In the genomic region with DNA sequence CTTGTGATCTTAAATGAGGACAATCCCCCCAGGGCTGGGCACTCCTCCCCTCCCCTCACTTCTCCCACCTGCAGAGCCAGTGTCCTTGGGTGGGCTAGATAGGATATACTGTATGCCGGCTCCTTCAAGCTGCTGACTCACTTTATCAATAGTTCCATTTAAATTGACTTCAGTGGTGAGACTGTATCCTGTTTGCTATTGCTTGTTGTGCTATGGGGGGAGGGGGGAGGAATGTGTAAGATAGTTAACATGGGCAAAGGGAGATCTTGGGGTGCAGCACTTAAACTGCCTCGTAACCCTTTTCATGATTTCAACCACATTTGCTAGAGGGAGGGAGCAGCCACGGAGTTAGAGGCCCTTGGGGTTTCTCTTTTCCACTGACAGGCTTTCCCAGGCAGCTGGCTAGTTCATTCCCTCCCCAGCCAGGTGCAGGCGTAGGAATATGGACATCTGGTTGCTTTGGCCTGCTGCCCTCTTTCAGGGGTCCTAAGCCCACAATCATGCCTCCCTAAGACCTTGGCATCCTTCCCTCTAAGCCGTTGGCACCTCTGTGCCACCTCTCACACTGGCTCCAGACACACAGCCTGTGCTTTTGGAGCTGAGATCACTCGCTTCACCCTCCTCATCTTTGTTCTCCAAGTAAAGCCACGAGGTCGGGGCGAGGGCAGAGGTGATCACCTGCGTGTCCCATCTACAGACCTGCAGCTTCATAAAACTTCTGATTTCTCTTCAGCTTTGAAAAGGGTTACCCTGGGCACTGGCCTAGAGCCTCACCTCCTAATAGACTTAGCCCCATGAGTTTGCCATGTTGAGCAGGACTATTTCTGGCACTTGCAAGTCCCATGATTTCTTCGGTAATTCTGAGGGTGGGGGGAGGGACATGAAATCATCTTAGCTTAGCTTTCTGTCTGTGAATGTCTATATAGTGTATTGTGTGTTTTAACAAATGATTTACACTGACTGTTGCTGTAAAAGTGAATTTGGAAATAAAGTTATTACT, we compare ENCODE assay signal across 13 cellular contexts. TPM values are rescaled to one million over a fixed set of nuclear protein-coding genes. Genes with fewer than 3 reads are reported as not detected.
DNase-seq lines count a peak whose midpoint lies in the region; ATAC-seq, FAIRE-seq and TF ChIP-seq lines count a peak whose summit lies in the region.
"Had no signal": no experiment of that assay in that cellular context is flagged by ENCODE, and none has a peak within 500 bp of the region (broad histone marks: within the 10 kb centered on the region; RNA-seq: fewer than 3 reads in every experiment).

No MANE protein-coding gene starts in this region.

- CTCF ChIA-PET in activated CD4-positive, alpha-beta T cell treated with anti-CD3 and anti-CD28 coated beads for 36 hours (lab: Charles Lee): interaction anchor here (0.7 to 2.0 kb wide), 3 partner anchors 17 to 185 kb away, joined by 3 to 10 read pairs (median 3); no protein-coding TSS in a partner anchor

- DNase-seq in activated CD4-positive, alpha-beta T cell treated with anti-CD3 and anti-CD28 coated beads for 36 hours: no peak
- DNase-seq in activated CD4-positive, alpha-beta T cell treated with anti-CD3 and anti-CD28 coated beads, Interleukin-2, amount 50 U/mL, for 4 hours: no peak
- peak; percentile 41 for DNase-seq in NCI-H1105 treated with DMSO at 0.1 percent for 48 hours (lab: John Stamatoyannopoulos, UW)
- no peak for DNase-seq in chondrocyte (ENCODE audit: low spot score)
- peak; percentile 72 to 90 (median 85) for DNase-seq in pancreas
- no peak for DNase-seq in GM19238 (ENCODE audit: insufficient read length, low spot score)
- no peak for DNase-seq in ovary
- no peak for DNase-seq in stimulated activated CD4-positive, alpha-beta T cell treated with anti-CD3 and anti-CD28 coated beads, Interleukin-2, amount 100 ng/mL, for 48 hours
- DNase-seq: NCI-H2029 treated with DMSO at 0.1 percent for 48 hours, RPMI8226 had no signal

- no peak overlapping the region for H3K4me3 Mint-ChIP-seq in activated CD4-positive, alpha-beta T cell treated with anti-CD3 and anti-CD28 coated beads for 36 hours
- no peak overlapping the region for H3K4me3 Mint-ChIP-seq in chondrocyte (ENCODE audit: unreplicated experiment)

- POLR2A ChIA-PET in activated CD4-positive, alpha-beta T cell treated with anti-CD3 and anti-CD28 coated beads for 36 hours (lab: Charles Lee): no interaction called here

- no peaks in the 10 kb centered on the region for H3K27me3 ChIP-seq in pancreas
- H3K27me3 ChIP-seq in ovary: no peaks in the 10 kb centered on the region

- no peak for FAIRE-seq in pancreas (lab: Jason Lieb, UNC)

- no peak for TF ChIP-seq EP300 in ovary (IDR thresholded peaks at IDR 0.05)

- TF ChIP-seq POLR2A in ovary (IDR thresholded peaks at IDR 0.05): no peak

- H3K4me3 ChIP-seq in pancreas (no peak overlapping the region), ovary (no peak overlapping the region)
- H3K4me3 ChIP-seq: skin epidermis had no signal

- no peak for ATAC-seq in activated CD4-positive, alpha-beta T cell treated with anti-CD3 and anti-CD28 coated beads for 36 hours
- ATAC-seq in pancreas: peak; percentile 49 to 71 (median 65)

- H3K36me3 ChIP-seq in pancreas: peaks cover 0 to 12% (median 5%) of the 10 kb centered on the region in 3 donors
- no peaks in the 10 kb centered on the region for H3K36me3 ChIP-seq in ovary

- WGBS in pancreas, 2 donors: 32 to 34% methylated on average over 11 of the region's 11 CpGs
- 64 to 71% (median 65%) methylated on average over 11 of the region's 11 CpGs for WGBS in ovary, 3 donors

- peaks cover 29% of the 10 kb centered on the region for H3K36me3 Mint-ChIP-seq in activated CD4-positive, alpha-beta T cell treated with anti-CD3 and anti-CD28 coated beads for 36 hours (ENCODE audit: low read depth)
- peaks cover 34% of the 10 kb centered on the region for H3K36me3 Mint-ChIP-seq in chondrocyte (ENCODE audit: low read depth)

- H3K27ac Mint-ChIP-seq in activated CD4-positive, alpha-beta T cell treated with anti-CD3 and anti-CD28 coated beads for 36 hours: peak overlapping the region; percentile 32
- H3K27ac Mint-ChIP-seq in chondrocyte (ENCODE audit: unreplicated experiment): peak overlapping the region; percentile 59

- H3K9me3 Mint-ChIP-seq in activated CD4-positive, alpha-beta T cell treated with anti-CD3 and anti-CD28 coated beads for 36 hours (ENCODE audit: low read depth): no peaks in the 10 kb centered on the region
- no peaks in the 10 kb centered on the region for H3K9me3 Mint-ChIP-seq in chondrocyte (ENCODE audit: low read depth)

- TF ChIP-seq CTCF in chondrocyte (IDR thresholded peaks at IDR 0.05): no peak
- no peak for TF ChIP-seq CTCF in pancreas (IDR thresholded peaks at IDR 0.05)
- no peak for TF ChIP-seq CTCF in ovary (IDR thresholded peaks at IDR 0.05)

- intact Hi-C loops in activated CD4-positive, alpha-beta T cell treated with anti-CD3 and anti-CD28 coated beads for 36 hours (cut with DNase I, micrococcal nuclease): loop anchor here in 1 of 2 experiments (2.0 kb wide), 1 partner anchor 79 kb away; no protein-coding TSS in a partner anchor
- intact Hi-C loops in pancreas (cut with DNase I) (no loop called here), ovary (cut with DNase I) (loop anchor here in 1 of 4 donors (5.0 kb wide), 1 partner anchor 1570 kb away; no protein-coding TSS in a partner anchor)

- peaks cover 4% of the 10 kb centered on the region for H3K4me1 Mint-ChIP-seq in activated CD4-positive, alpha-beta T cell treated with anti-CD3 and anti-CD28 coated beads for 36 hours
- peaks cover 6% of the 10 kb centered on the region for H3K4me1 Mint-ChIP-seq in chondrocyte (ENCODE audit: low read depth)

- H3K27me3 Mint-ChIP-seq in activated CD4-positive, alpha-beta T cell treated with anti-CD3 and anti-CD28 coated beads for 36 hours: no peaks in the 10 kb centered on the region
- H3K27me3 Mint-ChIP-seq in chondrocyte (ENCODE audit: low read depth): no peaks in the 10 kb centered on the region

- H3K27ac ChIP-seq in pancreas (peak overlapping the region; percentile 31 to 77 (median 56)), ovary (no peak overlapping the region)

- H3K4me1 ChIP-seq in pancreas: peaks cover 22 to 60% (median 49%) of the 10 kb centered on the region in 3 donors
- no peaks in the 10 kb centered on the region for H3K4me1 ChIP-seq in ovary (ENCODE audit: insufficient read depth)

- no peaks in the 10 kb centered on the region for H3K9me3 ChIP-seq in pancreas
- H3K9me3 ChIP-seq in ovary: no peaks in the 10 kb centered on the region

RNA-seq across cellular contexts. Expression of a gene that starts 28.6 kb away (rescaled TPM):
- total RNA-seq in activated CD4-positive, alpha-beta T cell treated with anti-CD3 and anti-CD28 coated beads for 36 hours: not detected
- total RNA-seq in chondrocyte (not detected in 3 replicates), pancreas (not detected), ovary (not detected)
- polyA plus RNA-seq in pancreas (not detected), ovary (not detected)
- total RNA-seq: A673, lung microvascular endothelial cell had no signal

Comparison
In these comparisons a context has a peak if more than half of its experiments do, and no peak if none do; other contexts are left out.
1. DNase-seq: peak in NCI-H1105 treated with DMSO at 0.1 percent for 48 hours (single experiment) and pancreas (6 of 6); none in activated CD4-positive, alpha-beta T cell treated with anti-CD3 and anti-CD28 coated beads for 36 hours (single experiment), activated CD4-positive, alpha-beta T cell treated with anti-CD3 and anti-CD28 coated beads, Interleukin-2, amount 50 U/mL, for 4 hours (0 of 2), chondrocyte (single experiment), GM19238 (single experiment), ovary (0 of 5) and stimulated activated CD4-positive, alpha-beta T cell treated with anti-CD3 and anti-CD28 coated beads, Interleukin-2, amount 100 ng/mL, for 48 hours (0 of 2).
2. H3K27ac ChIP-seq: peak in pancreas (4 of 4); none in ovary (0 of 2).